In genomic region chr4:185534534-185534849, GRCh38 we compare ENCODE assay signal across 9 cellular contexts. TPM values are rescaled to one million over a fixed set of nuclear protein-coding genes. Genes with fewer than 3 reads are reported as not detected.
DNase-seq lines count a peak whose midpoint lies in the region; ATAC-seq, FAIRE-seq and TF ChIP-seq lines count a peak whose summit lies in the region.
"Had no signal": no experiment of that assay in that cellular context is flagged by ENCODE, and none has a peak within 500 bp of the region (broad histone marks: within the 10 kb centered on the region; RNA-seq: fewer than 3 reads in every experiment).

No MANE protein-coding gene starts in this region.

- H3K27me3 ChIP-seq in H1 (replicated peaks in 1 of 4; ENCODE audit: control insufficient read depth in 3 of 4, extremely low read depth in 1 of 4, insufficient read depth in 3 of 4, low read length in 3 of 4) (peaks cover 3 to 19% (median 12%) of the 10 kb centered on the region in 4 experiments; a peak in 6 of 7 replicates), mesenchymal stem cell (ENCODE audit: control insufficient read depth in 1 of 2, insufficient read depth in 1 of 2, low read length in 2 of 2) (peaks cover 39 to 41% of the 10 kb centered on the region in 2 experiments), transverse colon (peaks cover 67% of the 10 kb centered on the region)

- no peaks in the 10 kb centered on the region for H3K79me2 ChIP-seq in H1 (ENCODE audit: control insufficient read depth in 1 of 2, insufficient read depth in 2 of 2, low read length in 2 of 2)

- H3K4me2 ChIP-seq in H1 (ENCODE audit: insufficient read depth in 1 of 2, low read depth in 2 of 2, low read length in 2 of 2) (peak overlapping the region; percentile 82 to 89), mesenchymal stem cell (ENCODE audit: low read length, poor library complexity, severe bottlenecking) (peak overlapping the region; percentile 100)

- H3K23me2 ChIP-seq in H1 (ENCODE audit: low read depth, low read length) = no peaks in the 10 kb centered on the region; the same call in 1 of the 2 replicates

- H3K36me3 ChIP-seq in H1 (ENCODE audit: control insufficient read depth in 2 of 4, insufficient read depth in 4 of 4, low read length in 3 of 4) (no peaks in the 10 kb centered on the region), mesenchymal stem cell (ENCODE audit: control insufficient read depth in 1 of 2, insufficient read depth in 2 of 2, low read depth in 1 of 2, low read length in 2 of 2) (no peaks in the 10 kb centered on the region), transverse colon (no peaks in the 10 kb centered on the region)
- H3K36me3 ChIP-seq: BLaER1 treated with 17β-estradiol and CSF1 and Interleukin-3, amounts not matched to agents 10 nM and 100 nM had no signal

- peak overlapping the region; percentile 17 for H3K4me3 Mint-ChIP-seq in activated CD8-positive, alpha-beta T cell treated with anti-CD3 and anti-CD28 coated beads for 36 hours
- no peak overlapping the region for H3K4me3 Mint-ChIP-seq in activated CD8-positive, alpha-beta T cell treated with anti-CD3 and anti-CD28 coated beads, Interleukin-2, amount 10 ng/mL, durations not matched to agents 7 days and 5 days

- H3K27ac ChIP-seq in H1 (ENCODE audit: low read depth, low read length) = no peak overlapping the region
- H3K27ac ChIP-seq in mesenchymal stem cell (ENCODE audit: low read length, poor library complexity, severe bottlenecking) = no peak overlapping the region
- H3K27ac ChIP-seq in transverse colon = peak overlapping the region; percentile 84 to 95 (median 90)
- H3K27ac ChIP-seq: BLaER1 treated with 17β-estradiol and CSF1 and Interleukin-3, amounts not matched to agents 10 nM and 100 nM had no signal

- H2BK20ac ChIP-seq in H1 (ENCODE audit: low read length) = no peak overlapping the region

- H3K14ac ChIP-seq in H1 (ENCODE audit: insufficient read length) (no peak overlapping the region), mesenchymal stem cell (ENCODE audit: low read length in 2 of 2) (no peak overlapping the region)

- peak overlapping the region; percentile 66 to 95 (median 75); a peak in 7 of 8 replicates for H3K4me3 ChIP-seq in H1 (ENCODE audit: extremely low read depth in 1 of 4, insufficient read depth in 2 of 4, low read depth in 3 of 4, low read length in 4 of 4)
- peak overlapping the region; percentile 55 to 76 for H3K4me3 ChIP-seq in mesenchymal stem cell (ENCODE audit: insufficient read depth in 1 of 2, low read depth in 1 of 2, low read length in 2 of 2)
- peak overlapping the region; percentile 41 to 82 (median 64) for H3K4me3 ChIP-seq in transverse colon

- TF ChIP-seq EP300 in H1 (IDR thresholded peaks at IDR 0.05; ENCODE audit: borderline replicate concordance in 1 of 2, low read depth in 2 of 2, low read length in 2 of 2) (no peak), transverse colon (IDR thresholded peaks at IDR 0.05; ENCODE audit: low read depth) (no peak)

- H3K4ac ChIP-seq in H1 (replicated peaks; ENCODE audit: insufficient read length, low read depth, low read length) (no peak overlapping the region), mesenchymal stem cell (ENCODE audit: low read depth in 1 of 2, low read length in 2 of 2) (no peak overlapping the region)

- 2% methylated on average over 6 of the region's 8 CpGs; no CpG with 5 or more reads in 1 of the 2 experiments for WGBS in H1 (ENCODE audit: extremely low coverage in 1 of 2, insufficient coverage in 1 of 2, insufficient read length in 1 of 2, insufficient replicate concordance in 2 of 2, low coverage in 1 of 2, low lambda C conversion rate in 2 of 2, missing lambda C conversion rate in 1 of 2), 2 experiments
- WGBS in mesenchymal stem cell = 3% methylated on average over 8 of the region's 8 CpGs
- 0 to 12% methylated on average over 3 to 8 of the region's 8 CpGs for WGBS in transverse colon (ENCODE audit: low coverage in 1 of 2), 2 donors

- H3K9ac ChIP-seq in H1 (replicated peaks in 1 of 4; ENCODE audit: extremely low read depth in 1 of 4, low read depth in 3 of 4, low read length in 3 of 4) (peak overlapping the region in 1 of 4 experiments; percentile 66; a peak in 1 of 7 replicates), mesenchymal stem cell (ENCODE audit: low read length) (peak overlapping the region; percentile 81)

- no peaks in the 10 kb centered on the region for H3K9me3 ChIP-seq in H1 (ENCODE audit: insufficient read depth in 2 of 2, low read depth in 1 of 2, low read length in 1 of 2)
- no peaks in the 10 kb centered on the region for H3K9me3 ChIP-seq in mesenchymal stem cell (ENCODE audit: control insufficient read depth, low read length)
- H3K9me3 ChIP-seq in transverse colon = no peaks in the 10 kb centered on the region

- H2AFZ ChIP-seq in H1 (ENCODE audit: low read length) = peak overlapping the region; percentile 89; the same call in 1 of the 2 replicates
- H2AFZ ChIP-seq in mesenchymal stem cell (ENCODE audit: low read depth, low read length) = no peak overlapping the region

- H4K8ac ChIP-seq in H1 (ENCODE audit: extremely low read depth, insufficient read depth, low read length) = 0 out of 2 replicates have a peak overlapping the region, but pooled peaks have one; percentile 58
- no peak overlapping the region for H4K8ac ChIP-seq in mesenchymal stem cell (ENCODE audit: low read length)

- no peak for TF ChIP-seq POLR2A in H1 (IDR thresholded peaks at IDR 0.05; ENCODE audit: control extremely low read depth in 1 of 2, low read depth in 2 of 2, low read length in 2 of 2)
- no peak for TF ChIP-seq POLR2A in transverse colon (IDR thresholded peaks at IDR 0.05)

- intact Hi-C loops in activated CD8-positive, alpha-beta T cell treated with anti-CD3 and anti-CD28 coated beads for 36 hours (cut with micrococcal nuclease) = loop anchor here (2.0 kb wide), 1 partner anchor 54 kb away; no protein-coding TSS in a partner anchor
- intact Hi-C loops in transverse colon (cut with DNase I; ENCODE audit: low total_unique reads) = loop anchor here (10.0 kb wide), 1 partner anchor 60 kb away; no protein-coding TSS in a partner anchor

- H3K27me3 Mint-ChIP-seq in activated CD8-positive, alpha-beta T cell treated with anti-CD3 and anti-CD28 coated beads for 36 hours = peaks cover 35% of the 10 kb centered on the region
- peaks cover 42% of the 10 kb centered on the region for H3K27me3 Mint-ChIP-seq in activated CD8-positive, alpha-beta T cell treated with anti-CD3 and anti-CD28 coated beads, Interleukin-2, amount 10 ng/mL, durations not matched to agents 7 days and 5 days (ENCODE audit: low read depth)

- H3K18ac ChIP-seq in H1 (ENCODE audit: extremely low read depth, low read length) (no peak overlapping the region), mesenchymal stem cell (ENCODE audit: low read depth in 1 of 2, low read length in 2 of 2) (no peak overlapping the region)

- H3K4me1 Mint-ChIP-seq in activated CD8-positive, alpha-beta T cell treated with anti-CD3 and anti-CD28 coated beads for 36 hours (ENCODE audit: low read depth) = no peaks in the 10 kb centered on the region
- H3K4me1 Mint-ChIP-seq in activated CD8-positive, alpha-beta T cell treated with anti-CD3 and anti-CD28 coated beads, Interleukin-2, amount 10 ng/mL, durations not matched to agents 7 days and 5 days (ENCODE audit: low read depth) = no peaks in the 10 kb centered on the region

- in situ Hi-C loops in transverse colon (cut with MboI; ENCODE audit: low pct_ligation_motif_present in 1 of 4, low pct_unique_long_range_greater_than_20kb in 1 of 4, low sequenced_read_pairs in 3 of 4) = no loop called here

- H3K23ac ChIP-seq in H1 (ENCODE audit: insufficient read length) = no peak overlapping the region
- no peak overlapping the region for H3K23ac ChIP-seq in mesenchymal stem cell (ENCODE audit: low read length in 2 of 2)

- H3K27ac Mint-ChIP-seq in activated CD8-positive, alpha-beta T cell treated with anti-CD3 and anti-CD28 coated beads for 36 hours = no peak overlapping the region
- H3K27ac Mint-ChIP-seq in activated CD8-positive, alpha-beta T cell treated with anti-CD3 and anti-CD28 coated beads, Interleukin-2, amount 10 ng/mL, durations not matched to agents 7 days and 5 days = no peak overlapping the region

- no peak for TF ChIP-seq CTCF in activated CD8-positive, alpha-beta T cell treated with anti-CD3 and anti-CD28 coated beads for 36 hours (IDR thresholded peaks at IDR 0.05)
- no peak for TF ChIP-seq CTCF in H1 (IDR thresholded peaks at IDR 0.05; ENCODE audit: control extremely low read depth in 1 of 3, insufficient read depth in 1 of 3, low read depth in 1 of 3, low read length in 3 of 3)
- TF ChIP-seq CTCF in transverse colon (IDR thresholded peaks at IDR 0.05) = no peak

- FAIRE-seq in H1 (lab: Jason Lieb, UNC) = peak; percentile 7

- no peak for TF ChIP-seq RAD21 in H1 (IDR thresholded peaks at IDR 0.05 in 1 of 2, conservative IDR thresholded peaks at IDR 0.05 in 1 of 2; ENCODE audit: low read depth in 2 of 2, low read length in 2 of 2)

- H4K91ac ChIP-seq in H1 (replicated peaks; ENCODE audit: insufficient read length, low read length) (no peak overlapping the region), mesenchymal stem cell (ENCODE audit: low read length) (no peak overlapping the region)

- DNase-seq in activated CD8-positive, alpha-beta T cell treated with anti-CD3 and anti-CD28 coated beads for 36 hours = no peak
- DNase-seq in activated CD8-positive, alpha-beta T cell treated with anti-CD3 and anti-CD28 coated beads, Interleukin-2, amount 10 ng/mL, durations not matched to agents 7 days and 5 days = no peak
- DNase-seq in H1 (ENCODE audit: low read depth in 1 of 2, low spot score in 2 of 2) = no peak
- no peak for DNase-seq in mesenchymal stem cell
- DNase-seq in transverse colon = no peak
- no peak for DNase-seq in RKO (ENCODE audit: low spot score)
- no peak for DNase-seq in AG08396 (ENCODE audit: low spot score)
- no peak for DNase-seq in DMS 273 treated with DMSO at 0.1 percent for 48 hours (lab: John Stamatoyannopoulos, UW)

- peaks cover 0 to 6% (median 2%) of the 10 kb centered on the region in 4 experiments; a peak in 3 of 7 replicates for H3K4me1 ChIP-seq in H1 (replicated peaks in 1 of 4; ENCODE audit: control insufficient read depth in 3 of 4, insufficient read depth in 4 of 4, low read length in 3 of 4)
- peaks cover 11% of the 10 kb centered on the region for H3K4me1 ChIP-seq in mesenchymal stem cell (ENCODE audit: control insufficient read depth, insufficient read depth, low read depth, low read length)
- peaks cover 3 to 15% (median 10%) of the 10 kb centered on the region in 4 donors for H3K4me1 ChIP-seq in transverse colon

- no peak overlapping the region for H3K56ac ChIP-seq in H1 (replicated peaks; ENCODE audit: insufficient read length, low read depth, low read length)

- H3K36me3 Mint-ChIP-seq in activated CD8-positive, alpha-beta T cell treated with anti-CD3 and anti-CD28 coated beads for 36 hours (ENCODE audit: low read depth) = no peaks in the 10 kb centered on the region
- H3K36me3 Mint-ChIP-seq in activated CD8-positive, alpha-beta T cell treated with anti-CD3 and anti-CD28 coated beads, Interleukin-2, amount 10 ng/mL, durations not matched to agents 7 days and 5 days (ENCODE audit: low read depth) = no peaks in the 10 kb centered on the region

- H2AK5ac ChIP-seq in H1 (ENCODE audit: low read depth, low read length) (no peak overlapping the region), mesenchymal stem cell (ENCODE audit: low read length, severe bottlenecking) (no peak overlapping the region)

- H2BK12ac ChIP-seq in H1 (ENCODE audit: low read depth, low read length) (no peak overlapping the region; the same call in 1 of the 2 replicates), mesenchymal stem cell (ENCODE audit: low read length in 2 of 2) (no peak overlapping the region)

- CTCF ChIA-PET in activated CD8-positive, alpha-beta T cell treated with anti-CD3 and anti-CD28 coated beads for 36 hours (lab: Charles Lee) = interaction anchor here (0.8 kb wide), 1 partner anchor 42 kb away, joined by 3 read pairs; no protein-coding TSS in a partner anchor
- CTCF ChIA-PET in activated CD8-positive, alpha-beta T cell treated with anti-CD3 and anti-CD28 coated beads, Interleukin-2, amount 10 ng/mL, durations not matched to agents 7 days and 5 days (lab: Charles Lee) = no interaction called here
- CTCF ChIA-PET in H1 (lab: Charles Lee; ENCODE audit: partially characterized antibody) = interaction anchor here (2.0 kb wide), 1 partner anchor 17 kb away, joined by 7 read pairs; no protein-coding TSS in a partner anchor

- no peak overlapping the region for H4K5ac ChIP-seq in H1 (ENCODE audit: insufficient read length, low read depth, low read length)

- H2BK5ac ChIP-seq in H1 (ENCODE audit: low read depth, low read length) (no peak overlapping the region), mesenchymal stem cell (ENCODE audit: low read depth, low read length, poor library complexity, severe bottlenecking) (no peak overlapping the region)

- no peaks in the 10 kb centered on the region for H3K79me1 ChIP-seq in H1 (ENCODE audit: low read depth, low read length)
- H3K79me1 ChIP-seq in mesenchymal stem cell (replicated peaks; ENCODE audit: low read length, poor library complexity, severe bottlenecking) = no peaks in the 10 kb centered on the region

- POLR2A ChIA-PET in activated CD8-positive, alpha-beta T cell treated with anti-CD3 and anti-CD28 coated beads for 36 hours (lab: Charles Lee) = no interaction called here
- POLR2A ChIA-PET in activated CD8-positive, alpha-beta T cell treated with anti-CD3 and anti-CD28 coated beads, Interleukin-2, amount 10 ng/mL, durations not matched to agents 7 days and 5 days (lab: Charles Lee) = no interaction called here
- POLR2A ChIA-PET in H1 (lab: Charles Lee; ENCODE audit: partially characterized antibody) = interaction anchor here (0.7 to 1.3 kb wide), 3 partner anchors 26 to 109 kb away, joined by 3 to 4 read pairs (median 3); no protein-coding TSS in a partner anchor

- H2BK120ac ChIP-seq in H1 (replicated peaks; ENCODE audit: low read depth, low read length) (no peak overlapping the region), mesenchymal stem cell (ENCODE audit: low read depth, low read length) (no peak overlapping the region)

- H4K20me1 ChIP-seq in H1 (replicated peaks in 1 of 2; ENCODE audit: control insufficient read depth in 1 of 2, insufficient read depth in 2 of 2, low read length in 2 of 2) = no peaks in the 10 kb centered on the region

- no peaks in the 10 kb centered on the region for H3K9me3 Mint-ChIP-seq in activated CD8-positive, alpha-beta T cell treated with anti-CD3 and anti-CD28 coated beads for 36 hours
- no peaks in the 10 kb centered on the region for H3K9me3 Mint-ChIP-seq in activated CD8-positive, alpha-beta T cell treated with anti-CD3 and anti-CD28 coated beads, Interleukin-2, amount 10 ng/mL, durations not matched to agents 7 days and 5 days (ENCODE audit: insufficient read depth)

- ATAC-seq in activated CD8-positive, alpha-beta T cell treated with anti-CD3 and anti-CD28 coated beads for 36 hours = no peak
- no peak for ATAC-seq in activated CD8-positive, alpha-beta T cell treated with anti-CD3 and anti-CD28 coated beads, Interleukin-2, amount 10 ng/mL, durations not matched to agents 7 days and 5 days

- no peak overlapping the region for H2BK15ac ChIP-seq in H1 (ENCODE audit: low read length)
- no peak overlapping the region for H2BK15ac ChIP-seq in mesenchymal stem cell (ENCODE audit: low read depth, poor library complexity, severe bottlenecking)

RNA-seq across cellular contexts. Expression of gene PDLIM3, which starts 0.8 kb away (rescaled TPM):
- not detected for total RNA-seq in activated CD8-positive, alpha-beta T cell treated with anti-CD3 and anti-CD28 coated beads for 36 hours
- total RNA-seq in activated CD8-positive, alpha-beta T cell treated with anti-CD3 and anti-CD28 coated beads, Interleukin-2, amount 10 ng/mL, durations not matched to agents 7 days and 5 days = not detected
- 7.6 and 8.1 TPM in 2 replicates for total RNA-seq in H1 (2021; fragmentation: NEBNext Ultra II Directional; extraction: Animal tissue kit (Norgen Biotek cat#: 25700))
- 8.1 and 8.9 TPM in 2 replicates for polyA plus RNA-seq in H1 (2011; rRNA removed)
- 11.8 TPM for polyA plus RNA-seq in H1 (2011; cell fraction: cytosol; rRNA removed)
- polyA plus RNA-seq in H1 (2011; cell fraction: nucleus; rRNA removed) = 10.6 TPM
- polyA plus RNA-seq in H1 (2012, experiment 1 of 2) = 5.9 to 7.2 TPM (median 6.7 TPM) in 4 replicates
- 6.8 TPM for polyA plus RNA-seq in H1 (2012, experiment 2 of 2)
- 4.0 TPM for polyA plus RNA-seq in H1 (2013, experiment 1 of 2)
- polyA plus RNA-seq in H1 (2013, experiment 2 of 2) = 3.8 TPM
- polyA minus RNA-seq in H1 (2011; rRNA and poly(A)+ RNA removed) = 12.5 and 12.7 TPM in 2 replicates
- 8.9 TPM for polyA minus RNA-seq in H1 (2011; cell fraction: cytosol; rRNA and poly(A)+ RNA removed)
- 18.0 TPM for polyA minus RNA-seq in H1 (2011; cell fraction: nucleus; rRNA and poly(A)+ RNA removed)
- 61.2 TPM for polyA plus RNA-seq in mesenchymal stem cell (2013, experiment 1 of 2)
- polyA plus RNA-seq in mesenchymal stem cell (2013, experiment 2 of 2) = 64.4 TPM
- 100 to 1,000 TPM in 2 of 4 donors, 10 to 100 TPM in 2; 81.9 to 209 (median 115) TPM for total RNA-seq in transverse colon

Comparison
In these comparisons a context has a peak if more than half of its experiments do, and no peak if none do; other contexts are left out.
1. H3K27ac ChIP-seq: peak in transverse colon (4 of 4); none in H1 (single experiment) and mesenchymal stem cell (single experiment).
2. Peak in every context shown above with its lines, with median percentiles within 50 percentile points of each other: H3K4me3 ChIP-seq.